Comparison of ENCODE assay signal across 2 cellular contexts in the genomic region with DNA sequence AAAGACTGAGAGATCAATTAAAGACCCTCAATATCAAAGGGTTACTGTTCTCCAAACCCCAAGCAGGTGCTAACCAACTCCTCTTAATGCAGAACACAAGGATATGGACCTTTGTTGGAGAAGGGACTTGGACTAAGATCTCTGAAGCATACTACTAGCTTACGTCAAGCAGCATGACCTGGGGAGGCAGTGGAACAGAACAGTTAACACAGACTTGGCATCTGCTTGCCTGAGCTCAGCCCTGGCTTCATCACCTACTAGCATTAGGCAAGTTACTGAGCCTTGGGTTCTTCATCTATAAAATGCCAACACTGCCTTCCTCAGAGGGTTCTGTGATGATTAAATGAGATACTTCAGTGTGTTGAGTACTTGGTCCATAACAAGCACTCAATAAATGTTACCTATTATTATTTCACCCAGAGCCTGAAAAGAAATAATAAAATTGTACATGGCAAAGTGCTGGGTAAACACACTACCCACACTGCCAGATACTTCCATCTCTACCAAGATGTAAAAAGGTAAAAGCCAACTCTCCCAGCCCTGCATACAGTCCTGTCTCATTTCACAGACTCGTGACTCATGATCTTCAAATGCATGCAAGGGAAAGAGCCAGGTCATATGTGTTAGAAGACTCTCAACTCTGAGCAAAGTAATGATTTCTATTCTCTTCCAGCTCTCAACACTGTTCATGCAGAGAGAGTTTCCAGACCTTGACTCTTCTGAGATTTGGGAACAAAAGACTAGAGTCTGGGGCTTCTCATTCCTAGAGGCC.
TF ChIP-seq lines count a peak whose summit lies in the region.

No MANE protein-coding gene starts in this region.

TF ChIP-seq in SK-N-SH treated with all-trans-retinoic acid at 6 μM for 48 hours, 23 proteins besides CTCF, POLR2A, EP300 and RAD21:
- TF ChIP-seq RARB (CRISPR knock-in tag; IDR thresholded peaks at IDR 0.05) (no peak), CSDC2 (CRISPR knock-in tag; IDR thresholded peaks at IDR 0.05) (no peak), ZNF565 (CRISPR knock-in tag; conservative IDR thresholded peaks at IDR 0.05; ENCODE audit: low read depth) (no peak), BACH2 (CRISPR knock-in tag; IDR thresholded peaks at IDR 0.05; ENCODE audit: borderline replicate concordance) (no peak), PATZ1 (CRISPR knock-in tag; IDR thresholded peaks at IDR 0.05; ENCODE audit: borderline replicate concordance) (no peak), GLIS3 (CRISPR knock-in tag; IDR thresholded peaks at IDR 0.05) (no peak), ARNTL (CRISPR knock-in tag; IDR thresholded peaks at IDR 0.05; ENCODE audit: borderline replicate concordance, low read depth) (no peak), SNAI2 (CRISPR knock-in tag; IDR thresholded peaks at IDR 0.05) (no peak), ISL1 (CRISPR knock-in tag; IDR thresholded peaks at IDR 0.05) (no peak), ZC3H10 (CRISPR knock-in tag; IDR thresholded peaks at IDR 0.05) (no peak), TOX (CRISPR knock-in tag; IDR thresholded peaks at IDR 0.05; ENCODE audit: borderline replicate concordance) (no peak), ESRRG (CRISPR knock-in tag; IDR thresholded peaks at IDR 0.05) (no peak), ZNF8 (CRISPR knock-in tag; IDR thresholded peaks at IDR 0.05) (no peak), TCF4 (CRISPR knock-in tag; IDR thresholded peaks at IDR 0.05; ENCODE audit: borderline replicate concordance) (no peak), PPARA (CRISPR knock-in tag; IDR thresholded peaks at IDR 0.05; ENCODE audit: borderline replicate concordance) (no peak)
- TF ChIP-seq, protein P1, sequence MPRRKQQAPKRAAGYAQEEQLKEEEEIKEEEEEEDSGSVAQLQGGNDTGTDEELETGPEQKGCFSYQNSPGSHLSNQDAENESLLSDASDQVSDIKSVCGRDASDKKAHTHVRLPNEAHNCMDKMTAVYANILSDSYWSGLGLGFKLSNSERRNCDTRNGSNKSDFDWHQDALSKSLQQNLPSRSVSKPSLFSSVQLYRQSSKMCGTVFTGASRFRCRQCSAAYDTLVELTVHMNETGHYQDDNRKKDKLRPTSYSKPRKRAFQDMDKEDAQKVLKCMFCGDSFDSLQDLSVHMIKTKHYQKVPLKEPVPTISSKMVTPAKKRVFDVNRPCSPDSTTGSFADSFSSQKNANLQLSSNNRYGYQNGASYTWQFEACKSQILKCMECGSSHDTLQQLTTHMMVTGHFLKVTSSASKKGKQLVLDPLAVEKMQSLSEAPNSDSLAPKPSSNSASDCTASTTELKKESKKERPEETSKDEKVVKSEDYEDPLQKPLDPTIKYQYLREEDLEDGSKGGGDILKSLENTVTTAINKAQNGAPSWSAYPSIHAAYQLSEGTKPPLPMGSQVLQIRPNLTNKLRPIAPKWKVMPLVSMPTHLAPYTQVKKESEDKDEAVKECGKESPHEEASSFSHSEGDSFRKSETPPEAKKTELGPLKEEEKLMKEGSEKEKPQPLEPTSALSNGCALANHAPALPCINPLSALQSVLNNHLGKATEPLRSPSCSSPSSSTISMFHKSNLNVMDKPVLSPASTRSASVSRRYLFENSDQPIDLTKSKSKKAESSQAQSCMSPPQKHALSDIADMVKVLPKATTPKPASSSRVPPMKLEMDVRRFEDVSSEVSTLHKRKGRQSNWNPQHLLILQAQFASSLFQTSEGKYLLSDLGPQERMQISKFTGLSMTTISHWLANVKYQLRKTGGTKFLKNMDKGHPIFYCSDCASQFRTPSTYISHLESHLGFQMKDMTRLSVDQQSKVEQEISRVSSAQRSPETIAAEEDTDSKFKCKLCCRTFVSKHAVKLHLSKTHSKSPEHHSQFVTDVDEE (CRISPR knock-in tag; IDR thresholded peaks at IDR 0.05): no peak
- TF ChIP-seq, protein P2, sequence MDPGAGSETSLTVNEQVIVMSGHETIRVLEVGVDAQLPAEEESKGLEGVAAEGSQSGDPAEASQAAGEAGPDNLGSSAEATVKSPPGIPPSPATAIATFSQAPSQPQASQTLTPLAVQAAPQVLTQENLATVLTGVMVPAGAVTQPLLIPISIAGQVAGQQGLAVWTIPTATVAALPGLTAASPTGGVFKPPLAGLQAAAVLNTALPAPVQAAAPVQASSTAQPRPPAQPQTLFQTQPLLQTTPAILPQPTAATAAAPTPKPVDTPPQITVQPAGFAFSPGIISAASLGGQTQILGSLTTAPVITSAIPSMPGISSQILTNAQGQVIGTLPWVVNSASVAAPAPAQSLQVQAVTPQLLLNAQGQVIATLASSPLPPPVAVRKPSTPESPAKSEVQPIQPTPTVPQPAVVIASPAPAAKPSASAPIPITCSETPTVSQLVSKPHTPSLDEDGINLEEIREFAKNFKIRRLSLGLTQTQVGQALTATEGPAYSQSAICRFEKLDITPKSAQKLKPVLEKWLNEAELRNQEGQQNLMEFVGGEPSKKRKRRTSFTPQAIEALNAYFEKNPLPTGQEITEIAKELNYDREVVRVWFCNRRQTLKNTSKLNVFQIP (CRISPR knock-in tag; IDR thresholded peaks at IDR 0.05; ENCODE audit: borderline replicate concordance, low read depth): no peak
- TF ChIP-seq, protein P3, sequence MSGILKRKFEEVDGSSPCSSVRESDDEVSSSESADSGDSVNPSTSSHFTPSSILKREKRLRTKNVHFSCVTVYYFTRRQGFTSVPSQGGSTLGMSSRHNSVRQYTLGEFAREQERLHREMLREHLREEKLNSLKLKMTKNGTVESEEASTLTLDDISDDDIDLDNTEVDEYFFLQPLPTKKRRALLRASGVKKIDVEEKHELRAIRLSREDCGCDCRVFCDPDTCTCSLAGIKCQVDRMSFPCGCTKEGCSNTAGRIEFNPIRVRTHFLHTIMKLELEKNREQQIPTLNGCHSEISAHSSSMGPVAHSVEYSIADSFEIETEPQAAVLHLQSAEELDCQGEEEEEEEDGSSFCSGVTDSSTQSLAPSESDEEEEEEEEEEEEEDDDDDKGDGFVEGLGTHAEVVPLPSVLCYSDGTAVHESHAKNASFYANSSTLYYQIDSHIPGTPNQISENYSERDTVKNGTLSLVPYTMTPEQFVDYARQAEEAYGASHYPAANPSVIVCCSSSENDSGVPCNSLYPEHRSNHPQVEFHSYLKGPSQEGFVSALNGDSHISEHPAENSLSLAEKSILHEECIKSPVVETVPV (CRISPR knock-in tag; IDR thresholded peaks at IDR 0.05): no peak

TF ChIP-seq in endothelial cell of umbilical vein, 7 proteins besides CTCF, POLR2A, EP300 and RAD21:
- no peak for TF ChIP-seq POLR2AphosphoS5 (IDR thresholded peaks at IDR 0.05; ENCODE audit: insufficient read depth, low read depth, low read length)
- no peak for TF ChIP-seq MYC (IDR thresholded peaks at IDR 0.05; ENCODE audit: low read depth, low read length)
- TF ChIP-seq, protein P4, sequence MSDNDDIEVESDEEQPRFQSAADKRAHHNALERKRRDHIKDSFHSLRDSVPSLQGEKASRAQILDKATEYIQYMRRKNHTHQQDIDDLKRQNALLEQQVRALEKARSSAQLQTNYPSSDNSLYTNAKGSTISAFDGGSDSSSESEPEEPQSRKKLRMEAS (IDR thresholded peaks at IDR 0.05; ENCODE audit: insufficient read depth, insufficient read length): no peak
- no peak for TF ChIP-seq EZH2 (IDR thresholded peaks at IDR 0.05; ENCODE audit: borderline replicate concordance, low read depth, low read length, severe bottlenecking)
- TF ChIP-seq JUN (IDR thresholded peaks at IDR 0.05; ENCODE audit: borderline replicate concordance, insufficient read depth, insufficient read length, low read depth): no peak
- TF ChIP-seq FOS (IDR thresholded peaks at IDR 0.05; ENCODE audit: borderline replicate concordance, insufficient read depth, low read length): no peak
- TF ChIP-seq GATA2 (IDR thresholded peaks at IDR 0.05; ENCODE audit: insufficient read depth, insufficient read length, low read depth, low read length): no peak
TF ChIP-seq in endothelial cell of umbilical vein: peak in this region for 0.
